ENCODE assay signal across 8 cellular contexts in the genomic region with DNA sequence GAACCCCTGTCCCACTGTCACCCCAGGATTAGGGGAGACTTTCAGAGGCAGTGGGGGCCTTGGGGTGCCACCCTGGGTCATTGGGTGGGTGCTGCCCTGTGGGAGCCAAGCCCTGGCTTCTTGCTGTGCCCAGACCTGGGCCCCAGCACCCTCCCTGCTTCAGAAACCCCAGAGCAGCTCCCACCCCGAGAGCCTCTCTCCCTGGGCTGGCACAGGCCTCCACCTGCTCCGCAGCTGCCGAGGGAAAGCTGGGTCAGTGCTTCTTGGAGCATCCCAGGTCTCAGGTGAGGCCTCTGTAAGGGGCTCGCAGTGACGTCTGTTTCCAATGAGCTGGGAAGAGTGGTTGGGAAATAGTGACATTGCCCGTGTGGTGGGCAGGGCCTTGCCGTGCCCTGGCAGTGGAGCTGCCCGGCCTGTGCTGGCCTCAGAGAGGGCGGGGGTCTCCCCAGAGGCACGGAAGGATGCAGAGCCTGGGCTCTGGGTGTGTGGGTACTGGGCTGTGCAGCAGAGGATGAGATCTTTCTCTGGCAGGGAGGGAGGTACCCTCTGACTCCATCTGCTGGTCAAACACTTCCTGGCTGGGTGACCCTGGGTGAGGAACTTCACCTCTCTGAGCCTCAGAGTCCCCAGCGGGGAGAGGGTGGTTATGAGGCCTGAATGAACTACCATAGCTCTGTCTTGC. TPM values are rescaled to one million over a fixed set of nuclear protein-coding genes. Genes with fewer than 3 reads are reported as not detected.
DNase-seq lines count a peak whose midpoint lies in the region; ATAC-seq, FAIRE-seq and TF ChIP-seq lines count a peak whose summit lies in the region.

No MANE protein-coding gene starts in this region.

- peaks cover 16% of the 10 kb centered on the region for H3K4me1 ChIP-seq in IMR-90 (ENCODE audit: control insufficient read depth, insufficient read depth, low read length)
- peaks cover 3 to 8% of the 10 kb centered on the region in 2 donors for H3K4me1 ChIP-seq in neuronal stem cell (ENCODE audit: control insufficient read depth in 2 of 2, insufficient read depth in 1 of 2, low read depth in 1 of 2, low read length in 2 of 2)
- peaks cover 7% of the 10 kb centered on the region for H3K4me1 ChIP-seq in A673 (ENCODE audit: insufficient read depth, low read length, poor library complexity, severe bottlenecking)

- H4K8ac ChIP-seq in IMR-90 (ENCODE audit: low read depth in 2 of 2, low read length in 2 of 2) (no peak overlapping the region), neuronal stem cell (ENCODE audit: low read depth, low read length) (no peak overlapping the region)

- no peak overlapping the region for H3K23ac ChIP-seq in IMR-90 (ENCODE audit: low read depth, low read length)
- no peak overlapping the region for H3K23ac ChIP-seq in neuronal stem cell (ENCODE audit: low read depth, low read length, poor library complexity)

- BruUV-seq in IMR-90 (replicated peaks; lab: Mats Ljungman, UMichigan) (no TSS peak), A673 (replicated peaks; lab: Mats Ljungman, UMichigan) (no TSS peak)

- no peak overlapping the region for H2BK12ac ChIP-seq in neuronal stem cell (ENCODE audit: low read length)

- H3K4ac ChIP-seq in IMR-90 (ENCODE audit: low read depth, low read length) (no peak overlapping the region), neuronal stem cell (ENCODE audit: low read length) (no peak overlapping the region)

- H3K79me1 ChIP-seq in IMR-90 (ENCODE audit: low read depth in 1 of 2, low read length in 2 of 2) (peaks cover 0 to 44% of the 10 kb centered on the region in 2 experiments; a peak in 3 of 4 replicates), neuronal stem cell (ENCODE audit: low read depth, low read length) (peaks cover 3% of the 10 kb centered on the region)

- H4K5ac ChIP-seq in IMR-90 (ENCODE audit: low read depth, low read length): no peak overlapping the region

- H3K4me3 Mint-ChIP-seq in chondrocyte (ENCODE audit: unreplicated experiment): no peak overlapping the region
- H3K4me3 Mint-ChIP-seq in natural killer cell treated with Interleukin-12 subunit alpha and Interleukin-12 subunit beta and Interleukin-15 and Interleukin-18, amount 100 ng/mL, for 72 hours: no peak overlapping the region
- H3K4me3 Mint-ChIP-seq in activated naive CD8-positive, alpha-beta T cell treated with anti-CD3 and anti-CD28 coated beads, Interleukin-2, amount 50 U/mL, for 24 hours: no peak overlapping the region
- no peak overlapping the region for H3K4me3 Mint-ChIP-seq in T-helper 2 cell treated with Interferon-gamma antibody and Interleukin-4, amounts not matched to agents 5 μg/mL and 100 μg/mL, for 36 hours

- TF ChIP-seq POLR2A in IMR-90 (IDR thresholded peaks at IDR 0.05; ENCODE audit: low read depth, low read length): no peak

- CTCF ChIA-PET in IMR-90 (lab: Yijun Ruan, JAX) (no interaction called here), A673 (lab: Charles Lee) (interaction anchor here (0.6 kb wide), 1 partner anchor 12 kb away, joined by 3 read pairs; no protein-coding TSS in a partner anchor)

- H3K4me1 Mint-ChIP-seq in chondrocyte (ENCODE audit: low read depth): peaks cover 37% of the 10 kb centered on the region
- H3K4me1 Mint-ChIP-seq in natural killer cell treated with Interleukin-12 subunit alpha and Interleukin-12 subunit beta and Interleukin-15 and Interleukin-18, amount 100 ng/mL, for 72 hours (ENCODE audit: low read depth in 2 of 2): peaks cover 0 to 10% of the 10 kb centered on the region in 2 donors
- peaks cover 12% of the 10 kb centered on the region for H3K4me1 Mint-ChIP-seq in activated naive CD8-positive, alpha-beta T cell treated with anti-CD3 and anti-CD28 coated beads, Interleukin-2, amount 50 U/mL, for 24 hours
- peaks cover 7% of the 10 kb centered on the region for H3K4me1 Mint-ChIP-seq in T-helper 2 cell treated with Interferon-gamma antibody and Interleukin-4, amounts not matched to agents 5 μg/mL and 100 μg/mL, for 36 hours (ENCODE audit: low read depth)

- POLR2A ChIA-PET in IMR-90 (lab: Charles Lee; ENCODE audit: unreplicated experiment) (no interaction called here), A673 (lab: Charles Lee; ENCODE audit: low non-redundant PET) (no interaction called here)

- FAIRE-seq in D721Med (lab: Jason Lieb, UNC): no peak

- H3K56ac ChIP-seq in IMR-90 (ENCODE audit: extremely low read depth, insufficient read depth, low read length): no peak overlapping the region

- H3K18ac ChIP-seq in IMR-90 (ENCODE audit: low read depth, low read length): no peak overlapping the region
- peak overlapping the region; percentile 28 for H3K18ac ChIP-seq in neuronal stem cell (ENCODE audit: low read length)

- H2AK9ac ChIP-seq in IMR-90 (replicated peaks; ENCODE audit: low read depth, low read length, poor library complexity): no peak overlapping the region

- no peak overlapping the region for H2BK120ac ChIP-seq in IMR-90 (ENCODE audit: low read depth, low read length)
- no peak overlapping the region for H2BK120ac ChIP-seq in neuronal stem cell (ENCODE audit: low read depth, low read length)

- peak overlapping the region; percentile 57 for H3K27ac Mint-ChIP-seq in chondrocyte (ENCODE audit: unreplicated experiment)
- H3K27ac Mint-ChIP-seq in natural killer cell treated with Interleukin-12 subunit alpha and Interleukin-12 subunit beta and Interleukin-15 and Interleukin-18, amount 100 ng/mL, for 72 hours: no peak overlapping the region
- no peak overlapping the region for H3K27ac Mint-ChIP-seq in activated naive CD8-positive, alpha-beta T cell treated with anti-CD3 and anti-CD28 coated beads, Interleukin-2, amount 50 U/mL, for 24 hours
- H3K27ac Mint-ChIP-seq in T-helper 2 cell treated with Interferon-gamma antibody and Interleukin-4, amounts not matched to agents 5 μg/mL and 100 μg/mL, for 36 hours: no peak overlapping the region

- H2BK5ac ChIP-seq in IMR-90 (ENCODE audit: low read depth, low read length, poor library complexity, severe bottlenecking) (no peak overlapping the region), neuronal stem cell (ENCODE audit: low read length) (no peak overlapping the region)

- H3K9me3 ChIP-seq in IMR-90 (ENCODE audit: control insufficient read depth, insufficient read depth, low read length) (no peaks in the 10 kb centered on the region), neuronal stem cell (replicated peaks in 1 of 2; ENCODE audit: control insufficient read depth in 2 of 2, insufficient read depth in 1 of 2, low read depth in 1 of 2, low read length in 2 of 2) (no peaks in the 10 kb centered on the region), A673 (ENCODE audit: low read depth, low read length, poor library complexity, severe bottlenecking) (no peaks in the 10 kb centered on the region)

- H3K4me3 ChIP-seq in IMR-90 (ENCODE audit: insufficient read depth, low read depth, low read length) (no peak overlapping the region), neuronal stem cell (ENCODE audit: low read length in 2 of 2) (no peak overlapping the region), A673 (ENCODE audit: low read depth, low read length, poor library complexity, severe bottlenecking) (no peak overlapping the region)

- H3K27me3 ChIP-seq in IMR-90 (ENCODE audit: control insufficient read depth, insufficient read depth, low read length) (no peaks in the 10 kb centered on the region), neuronal stem cell (ENCODE audit: control insufficient read depth in 3 of 3, insufficient read depth in 3 of 3, low read depth in 1 of 3, low read length in 3 of 3) (no peaks in the 10 kb centered on the region), A673 (replicated peaks; ENCODE audit: insufficient read depth, low read depth, low read length, poor library complexity) (no peaks in the 10 kb centered on the region)

- H2BK15ac ChIP-seq in IMR-90 (ENCODE audit: low read depth, low read length) (no peak overlapping the region), neuronal stem cell (ENCODE audit: low read length) (no peak overlapping the region)

- DNase-seq in D721Med (ENCODE audit: insufficient read length, low spot score) (no peak), IMR-90 (peak; percentile 14), chondrocyte (ENCODE audit: low spot score) (peak; percentile 86), neuronal stem cell (ENCODE audit: low spot score) (no peak), A673 (ENCODE audit: low spot score) (no peak)
- no peak for DNase-seq in natural killer cell treated with Interleukin-12 subunit alpha and Interleukin-12 subunit beta and Interleukin-15 and Interleukin-18, amount 100 ng/mL, for 72 hours (ENCODE audit: low spot score)
- DNase-seq in activated naive CD8-positive, alpha-beta T cell treated with anti-CD3 and anti-CD28 coated beads, Interleukin-2, amount 50 U/mL, for 24 hours: no peak
- DNase-seq in T-helper 2 cell treated with Interferon-gamma antibody and Interleukin-4, amounts not matched to agents 5 μg/mL and 100 μg/mL, for 36 hours (ENCODE audit: low spot score): no peak

- peak; percentile 46 for TF ChIP-seq RAD21 in IMR-90 (IDR thresholded peaks at IDR 0.05; ENCODE audit: low read length)

- intact Hi-C loops in IMR-90 (cut with micrococcal nuclease) (loop anchor here (5.0 kb wide), 1 partner anchor 113 kb away; no protein-coding TSS in a partner anchor), A673 (cut with micrococcal nuclease; ENCODE audit: unreplicated experiment) (no loop called here)

- H3K27me3 Mint-ChIP-seq in chondrocyte (ENCODE audit: low read depth): no peaks in the 10 kb centered on the region
- no peaks in the 10 kb centered on the region for H3K27me3 Mint-ChIP-seq in natural killer cell treated with Interleukin-12 subunit alpha and Interleukin-12 subunit beta and Interleukin-15 and Interleukin-18, amount 100 ng/mL, for 72 hours
- H3K27me3 Mint-ChIP-seq in activated naive CD8-positive, alpha-beta T cell treated with anti-CD3 and anti-CD28 coated beads, Interleukin-2, amount 50 U/mL, for 24 hours: no peaks in the 10 kb centered on the region
- no peaks in the 10 kb centered on the region for H3K27me3 Mint-ChIP-seq in T-helper 2 cell treated with Interferon-gamma antibody and Interleukin-4, amounts not matched to agents 5 μg/mL and 100 μg/mL, for 36 hours (ENCODE audit: low read depth)

- peak; percentile 55 for ATAC-seq in IMR-90 (ENCODE audit: low read depth)
- ATAC-seq in natural killer cell treated with Interleukin-12 subunit alpha and Interleukin-12 subunit beta and Interleukin-15 and Interleukin-18, amount 100 ng/mL, for 72 hours: no peak
- no peak for ATAC-seq in activated naive CD8-positive, alpha-beta T cell treated with anti-CD3 and anti-CD28 coated beads, Interleukin-2, amount 50 U/mL, for 24 hours

- H2AK5ac ChIP-seq in IMR-90 (ENCODE audit: low read depth, low read length) (peak overlapping the region; percentile 23; the same call in 1 of the 2 replicates), neuronal stem cell (ENCODE audit: low read depth, low read length) (peak overlapping the region; percentile 47)

- no peak overlapping the region for H2BK20ac ChIP-seq in IMR-90 (ENCODE audit: low read depth, low read length)

- H4K20me1 ChIP-seq in IMR-90 (ENCODE audit: insufficient read depth, low read length): peaks cover 31% of the 10 kb centered on the region

- H3K27ac ChIP-seq in IMR-90 (ENCODE audit: insufficient read depth, low read length) (no peak overlapping the region), neuronal stem cell (replicated peaks; ENCODE audit: low read length) (no peak overlapping the region), A673 (ENCODE audit: low read depth, low read length, poor library complexity, severe bottlenecking) (no peak overlapping the region)

- H3K4me2 ChIP-seq in IMR-90 (ENCODE audit: low read depth, low read length) (no peak overlapping the region), neuronal stem cell (ENCODE audit: insufficient read depth, low read length, poor library complexity, severe bottlenecking) (no peak overlapping the region)

- 0 out of 2 replicates have a peak overlapping the region, but pooled peaks have one; percentile 15 for H3K14ac ChIP-seq in IMR-90 (replicated peaks; ENCODE audit: low read depth, low read length)
- peak overlapping the region; percentile 17 for H3K14ac ChIP-seq in neuronal stem cell (ENCODE audit: low read length)

- dilution Hi-C loops in IMR-90 (cut with HindIII; ENCODE audit: low sequenced_read_pairs, unreplicated experiment): no loop called here

- peaks cover 8% of the 10 kb centered on the region for H3K9me1 ChIP-seq in IMR-90 (ENCODE audit: insufficient read depth, low read length)

- H3K9ac ChIP-seq in IMR-90 (ENCODE audit: low read depth, low read length) (no peak overlapping the region), neuronal stem cell (ENCODE audit: low read depth, low read length, poor library complexity) (peak overlapping the region; percentile 21)

- H3K9me3 Mint-ChIP-seq in chondrocyte (ENCODE audit: low read depth): no peaks in the 10 kb centered on the region
- no peaks in the 10 kb centered on the region for H3K9me3 Mint-ChIP-seq in natural killer cell treated with Interleukin-12 subunit alpha and Interleukin-12 subunit beta and Interleukin-15 and Interleukin-18, amount 100 ng/mL, for 72 hours
- H3K9me3 Mint-ChIP-seq in activated naive CD8-positive, alpha-beta T cell treated with anti-CD3 and anti-CD28 coated beads, Interleukin-2, amount 50 U/mL, for 24 hours: no peaks in the 10 kb centered on the region
- no peaks in the 10 kb centered on the region for H3K9me3 Mint-ChIP-seq in T-helper 2 cell treated with Interferon-gamma antibody and Interleukin-4, amounts not matched to agents 5 μg/mL and 100 μg/mL, for 36 hours

- peak; percentile 25 for TF ChIP-seq CTCF in D721Med (IDR thresholded peaks at IDR 0.05; ENCODE audit: insufficient read depth, missing control alignments)
- TF ChIP-seq CTCF in IMR-90 (conservative IDR thresholded peaks at IDR 0.05; ENCODE audit: low read depth, low read length): peak; percentile 55
- TF ChIP-seq CTCF in chondrocyte (IDR thresholded peaks at IDR 0.05): peak; percentile 75
- no peak; the same call in 1 of the 2 replicates for TF ChIP-seq CTCF in A673 (conservative IDR thresholded peaks at IDR 0.05; ENCODE audit: low read depth, low read length)

- H3K36me3 ChIP-seq in IMR-90 (ENCODE audit: control insufficient read depth, insufficient read depth, low read length) (peaks cover 49% of the 10 kb centered on the region), neuronal stem cell (replicated peaks in 1 of 2; ENCODE audit: control insufficient read depth in 2 of 2, insufficient read depth in 2 of 2, low read length in 2 of 2) (peaks cover 26 to 70% of the 10 kb centered on the region in 2 donors), A673 (ENCODE audit: insufficient read depth, low read length, poor library complexity, severe bottlenecking) (peaks cover 14% of the 10 kb centered on the region)

- H3K36me3 Mint-ChIP-seq in chondrocyte (ENCODE audit: low read depth): peaks cover 25% of the 10 kb centered on the region
- no peaks in the 10 kb centered on the region for H3K36me3 Mint-ChIP-seq in natural killer cell treated with Interleukin-12 subunit alpha and Interleukin-12 subunit beta and Interleukin-15 and Interleukin-18, amount 100 ng/mL, for 72 hours
- H3K36me3 Mint-ChIP-seq in activated naive CD8-positive, alpha-beta T cell treated with anti-CD3 and anti-CD28 coated beads, Interleukin-2, amount 50 U/mL, for 24 hours (ENCODE audit: low read depth): no peaks in the 10 kb centered on the region
- peaks cover 10% of the 10 kb centered on the region for H3K36me3 Mint-ChIP-seq in T-helper 2 cell treated with Interferon-gamma antibody and Interleukin-4, amounts not matched to agents 5 μg/mL and 100 μg/mL, for 36 hours (ENCODE audit: low read depth)

- in situ Hi-C loops in IMR-90 (cut with MboI; ENCODE audit: low sequenced_read_pairs): no loop called here

- 100% methylated on average over 1 of the region's 11 CpGs; no CpG with 5 or more reads in 1 of the 2 experiments for WGBS in IMR-90 (ENCODE audit: extremely low coverage in 2 of 2, insufficient read length in 1 of 2), 2 experiments
- whole genome bisulfite sequencing in neuronal stem cell (ENCODE audit: extremely low coverage in 2 of 2, insufficient read length in 2 of 2, insufficient replicate concordance in 1 of 2), 2 donors: no CpG with 5 or more reads among the region's 11 CpGs

- H4K91ac ChIP-seq in IMR-90 (ENCODE audit: insufficient read depth, low read depth, low read length): no peak overlapping the region
- H4K91ac ChIP-seq in neuronal stem cell (ENCODE audit: low read depth, low read length, poor library complexity): no peak overlapping the region

- H2AFZ ChIP-seq in IMR-90 (replicated peaks; ENCODE audit: low read length, poor library complexity): no peak overlapping the region
- H2AFZ ChIP-seq in neuronal stem cell (ENCODE audit: low read length): no peak overlapping the region

RNA-seq across cellular contexts. Expression of gene C22orf23, which starts 23.0 kb away (rescaled TPM):
- 0.28 and 0.54 TPM in 2 replicates for total RNA-seq in IMR-90 (2012; rRNA removed)
- 0.39 and 0.50 TPM in 2 replicates for polyA plus RNA-seq in IMR-90 (2012; rRNA removed)
- polyA plus RNA-seq in IMR-90 (2012; cell fraction: cytosol; rRNA removed): 0.31 and 0.54 TPM in 2 replicates
- polyA plus RNA-seq in IMR-90 (2012; cell fraction: nucleus; rRNA removed; ENCODE audit: low replicate concordance): 1.0 TPM in 2 replicates
- total RNA-seq in chondrocyte: not detected in 3 replicates
- polyA plus RNA-seq in neuronal stem cell (2013, experiment 1 of 2): 1.3 TPM
- polyA plus RNA-seq in neuronal stem cell (2013, experiment 2 of 2): 1.1 TPM
- under 1 TPM in 1 of 2 donors, not detected in 1; 0.33 TPM for total RNA-seq in natural killer cell treated with Interleukin-12 subunit alpha and Interleukin-12 subunit beta and Interleukin-15 and Interleukin-18, amount 100 ng/mL, for 72 hours
- total RNA-seq in A673 (2021): 0.64 and 0.66 TPM in 2 replicates

RNA-seq across cellular contexts. Expression of gene POLR2F, which starts 23.1 kb away (rescaled TPM):
- total RNA-seq in IMR-90 (2012; rRNA removed) (26.0 and 68.6 TPM in 2 replicates), chondrocyte (63.0 to 72.6 TPM (median 67.5 TPM) in 3 replicates), A673 (2021) (150 and 162 TPM in 2 replicates)
- polyA plus RNA-seq in IMR-90 (2012; rRNA removed): 147 and 180 TPM in 2 replicates
- 113 and 116 TPM in 2 replicates for polyA plus RNA-seq in IMR-90 (2012; cell fraction: cytosol; rRNA removed)
- 36.6 and 58.9 TPM in 2 replicates for polyA plus RNA-seq in IMR-90 (2012; cell fraction: nucleus; rRNA removed; ENCODE audit: low replicate concordance)
- 108 TPM for polyA plus RNA-seq in neuronal stem cell (2013, experiment 1 of 2)
- polyA plus RNA-seq in neuronal stem cell (2013, experiment 2 of 2): 103 TPM
- 10 to 100 TPM; 65.2 to 96.3 TPM for total RNA-seq in natural killer cell treated with Interleukin-12 subunit alpha and Interleukin-12 subunit beta and Interleukin-15 and Interleukin-18, amount 100 ng/mL, for 72 hours

RNA-seq across cellular contexts. Expression of gene MICALL1, which starts 24.3 kb away (rescaled TPM):
- 12.2 and 12.4 TPM in 2 replicates for total RNA-seq in IMR-90 (2012; rRNA removed)
- 22.3 and 25.3 TPM in 2 replicates for polyA plus RNA-seq in IMR-90 (2012; rRNA removed)
- 13.7 and 21.3 TPM in 2 replicates for polyA plus RNA-seq in IMR-90 (2012; cell fraction: cytosol; rRNA removed)
- 20.4 and 54.3 TPM in 2 replicates for polyA plus RNA-seq in IMR-90 (2012; cell fraction: nucleus; rRNA removed; ENCODE audit: low replicate concordance)
- total RNA-seq in chondrocyte: 50.3 to 65.5 TPM (median 58.6 TPM) in 3 replicates
- polyA plus RNA-seq in neuronal stem cell (2013, experiment 1 of 2): 12.2 TPM
- 12.4 TPM for polyA plus RNA-seq in neuronal stem cell (2013, experiment 2 of 2)
- total RNA-seq in natural killer cell treated with Interleukin-12 subunit alpha and Interleukin-12 subunit beta and Interleukin-15 and Interleukin-18, amount 100 ng/mL, for 72 hours: 10 to 100 TPM; 21.3 to 24.5 TPM
- total RNA-seq in A673 (2021): 32.4 and 33.0 TPM in 2 replicates

RNA-seq across cellular contexts. Expression of gene SOX10, which starts 53.9 kb away (rescaled TPM):
- total RNA-seq in IMR-90 (2012; rRNA removed) (not detected in 2 replicates), chondrocyte (not detected in 3 replicates), A673 (2021) (not detected in 2 replicates)
- polyA plus RNA-seq in IMR-90 (2012; rRNA removed): not detected in 2 replicates
- polyA plus RNA-seq in IMR-90 (2012; cell fraction: cytosol; rRNA removed): not detected in 2 replicates
- not detected in 2 replicates for polyA plus RNA-seq in IMR-90 (2012; cell fraction: nucleus; rRNA removed; ENCODE audit: low replicate concordance)
- polyA plus RNA-seq in neuronal stem cell (2013, experiment 1 of 2): 1.5 TPM
- polyA plus RNA-seq in neuronal stem cell (2013, experiment 2 of 2): 1.4 TPM
- total RNA-seq in natural killer cell treated with Interleukin-12 subunit alpha and Interleukin-12 subunit beta and Interleukin-15 and Interleukin-18, amount 100 ng/mL, for 72 hours: not detected

Comparison
In these comparisons a context has a peak if more than half of its experiments do, and no peak if none do; other contexts are left out.
1. DNase-seq: peak in IMR-90 (single experiment) and chondrocyte (single experiment); none in D721Med (single experiment), neuronal stem cell (single experiment), natural killer cell treated with Interleukin-12 subunit alpha and Interleukin-12 subunit beta and Interleukin-15 and Interleukin-18, amount 100 ng/mL, for 72 hours (single experiment), activated naive CD8-positive, alpha-beta T cell treated with anti-CD3 and anti-CD28 coated beads, Interleukin-2, amount 50 U/mL, for 24 hours (single experiment), A673 (single experiment) and T-helper 2 cell treated with Interferon-gamma antibody and Interleukin-4, amounts not matched to agents 5 μg/mL and 100 μg/mL, for 36 hours (single experiment).